ENCODE assay signal across 9 cellular contexts in genomic region chr2:147331790-147332419, GRCh38.
DNase-seq lines count a peak whose midpoint lies in the region; ATAC-seq, FAIRE-seq and TF ChIP-seq lines count a peak whose summit lies in the region.
"Had no signal": no experiment of that assay in that cellular context is flagged by ENCODE, and none has a peak within 500 bp of the region (broad histone marks: within the 10 kb centered on the region; RNA-seq: fewer than 3 reads in every experiment).

No MANE protein-coding gene starts in this region.

- TF ChIP-seq CTCF in BJ (IDR thresholded peaks at IDR 0.05; ENCODE audit: insufficient read depth, low read depth, low read length) (peak; percentile 27; the same call in 1 of the 2 replicates), heart right ventricle (IDR thresholded peaks at IDR 0.05) (peak in 4 of 9 donors; percentile 10 to 45 (median 22))

- CTCF ChIA-PET in BJ (lab: Yijun Ruan, JAX), result interaction anchor here (0.7 to 1.5 kb wide), 2 partner anchors 33 to 405 kb away, joined by 3 to 6 read pairs; no protein-coding TSS in a partner anchor

- H3K4me3 ChIP-seq in BJ (ENCODE audit: low read depth, low read length), result no peak overlapping the region
- H3K4me3 ChIP-seq in SK-N-MC, result no peak overlapping the region
- H3K4me3 ChIP-seq in small intestine (ENCODE audit: low read depth in 1 of 2, low read length in 2 of 2), result no peak overlapping the region
- no peak overlapping the region for H3K4me3 ChIP-seq in heart right ventricle

- WGBS in small intestine, 3 donors, result 23 to 35% (median 33%) methylated on average over 4 of the region's 4 CpGs
- WGBS in heart right ventricle, 2 donors, result 33 to 39% methylated on average over 4 of the region's 4 CpGs

- FAIRE-seq in small intestine (lab: Jason Lieb, UNC), result no peak

- POLR2A ChIA-PET in BJ (lab: Charles Lee), result no interaction called here

- DNase-seq in BJ (ENCODE audit: low read depth) (no peak), SK-N-MC (ENCODE audit: low read depth, low spot score) (peak; percentile 12), small intestine (peak; percentile 24), heart right ventricle (no peak), anterior cingulate cortex (lab: John Stamatoyannopoulos, UW) (no peak)

- intact Hi-C loops in heart right ventricle (cut with DNase I), result no loop called here

- no peaks in the 10 kb centered on the region for H3K27me3 ChIP-seq in BJ (ENCODE audit: control insufficient read depth, insufficient read depth, low read length)
- no peaks in the 10 kb centered on the region for H3K27me3 ChIP-seq in small intestine (ENCODE audit: control insufficient read depth in 2 of 2, insufficient read depth in 2 of 2, low read length in 2 of 2)
- H3K27me3 ChIP-seq in heart right ventricle, result no peaks in the 10 kb centered on the region

- H3K4me1 ChIP-seq in small intestine (ENCODE audit: control insufficient read depth in 2 of 2, insufficient read depth in 1 of 2, low read depth in 1 of 2, low read length in 1 of 2) (no peaks in the 10 kb centered on the region), heart right ventricle (peaks cover 0 to 12% (median 0%) of the 10 kb centered on the region in 9 donors)

- H3K27ac ChIP-seq in SK-N-MC (no peak overlapping the region), small intestine (ENCODE audit: low read depth in 1 of 2, low read length in 1 of 2) (no peak overlapping the region), heart right ventricle (no peak overlapping the region)
- H3K27ac ChIP-seq: HL-60 had no signal

- no peaks in the 10 kb centered on the region for H3K36me3 ChIP-seq in BJ (ENCODE audit: control insufficient read depth, insufficient read depth, low read length)
- no peaks in the 10 kb centered on the region for H3K36me3 ChIP-seq in SK-N-MC (ENCODE audit: insufficient read depth, low read length)
- no peaks in the 10 kb centered on the region for H3K36me3 ChIP-seq in small intestine (ENCODE audit: control insufficient read depth in 2 of 2, insufficient read depth in 2 of 2, low read length in 2 of 2)
- H3K36me3 ChIP-seq in heart right ventricle, result no peaks in the 10 kb centered on the region

- ATAC-seq in GM18520 (IDR thresholded peaks at IDR 0.05; ENCODE audit: unreplicated experiment) (peak; percentile 43), HG03439 (IDR thresholded peaks at IDR 0.05; ENCODE audit: unreplicated experiment) (peak; percentile 74), esophagus mucosa (peak; percentile 32), heart right ventricle (no peak)

- no peaks in the 10 kb centered on the region for H3K9me3 ChIP-seq in SK-N-MC (ENCODE audit: low read depth, low read length)
- no peaks in the 10 kb centered on the region for H3K9me3 ChIP-seq in small intestine (ENCODE audit: control insufficient read depth, low read depth)
- no peaks in the 10 kb centered on the region for H3K9me3 ChIP-seq in heart right ventricle

- H3K9ac ChIP-seq in SK-N-MC (ENCODE audit: insufficient read length), result no peak overlapping the region

Comparison
In these comparisons a context has a peak if more than half of its experiments do, and no peak if none do; other contexts are left out.
1. DNase-seq: peak in SK-N-MC (single experiment) and small intestine (single experiment); none in BJ (single experiment), heart right ventricle (0 of 2) and anterior cingulate cortex (0 of 58).
2. ATAC-seq: peak in GM18520 (single experiment), HG03439 (single experiment) and esophagus mucosa (single experiment); none in heart right ventricle (0 of 8).